25 cellular contexts compared by ENCODE assay signal in genomic region chr3:541328-541727, GRCh38.
DNase-seq lines count a peak whose midpoint lies in the region; ATAC-seq and TF ChIP-seq lines count a peak whose summit lies in the region.
"Had no signal": no experiment of that assay in that cellular context is flagged by ENCODE, and none has a peak within 500 bp of the region (broad histone marks: within the 10 kb centered on the region; RNA-seq: fewer than 3 reads in every experiment).

No MANE protein-coding gene starts in this region.

- peaks cover 11% of the 10 kb centered on the region for H3K27me3 ChIP-seq in GM23338 (ENCODE audit: insufficient read depth)
- H3K27me3 ChIP-seq in uterus = no peaks in the 10 kb centered on the region

- H3F3A ChIP-seq in GM23338 (replicated peaks; ENCODE audit: low read depth) = no peaks in the 10 kb centered on the region

- no peaks in the 10 kb centered on the region for H3K36me3 ChIP-seq in GM23338 (ENCODE audit: insufficient read depth)
- H3K36me3 ChIP-seq in uterus = no peaks in the 10 kb centered on the region

- no peaks in the 10 kb centered on the region for H3K9me2 ChIP-seq in GM23338 (ENCODE audit: insufficient read depth)

- ATAC-seq in GM23338 (no peak), GM18873 (IDR thresholded peaks at IDR 0.05; ENCODE audit: low FRiP score, unreplicated experiment) (no peak), HG02642 (IDR thresholded peaks at IDR 0.05; ENCODE audit: poor library complexity, unreplicated experiment) (no peak)
- ATAC-seq: A549, HepG2, Panc1, SK-N-SH treated with all-trans-retinoic acid at 6 μM for 48 hours had no signal

- peak overlapping the region; percentile 37; the same call in 1 of the 2 replicates for H3K4me2 ChIP-seq in GM23338
- H3K4me2 ChIP-seq: A549 had no signal

- H3K9me3 ChIP-seq in uterus = no peaks in the 10 kb centered on the region
- H3K9me3 ChIP-seq: A549 had no signal

- TF ChIP-seq CTCF in GM23338 (conservative IDR thresholded peaks at IDR 0.05; ENCODE audit: low read depth in 2 of 2) (no peak), nephron progenitor cell (IDR thresholded peaks at IDR 0.05) (no peak), uterus (IDR thresholded peaks at IDR 0.05) (no peak)

- H3K36me3 Mint-ChIP-seq in GM23338 (ENCODE audit: low read depth) (peaks cover 50% of the 10 kb centered on the region), nephron progenitor cell (ENCODE audit: low read depth) (no peaks in the 10 kb centered on the region)
- H3K36me3 Mint-ChIP-seq: CD14-positive monocyte had no signal

- H3K79me2 ChIP-seq in GM23338 (replicated peaks; ENCODE audit: insufficient read depth) = no peaks in the 10 kb centered on the region

- H3K9me3 Mint-ChIP-seq in GM23338 (peaks cover 97% of the 10 kb centered on the region), nephron progenitor cell (peaks cover 8% of the 10 kb centered on the region)

- peak overlapping the region; percentile 9; the same call in 1 of the 2 replicates for H2AFZ ChIP-seq in GM23338

- no peak for TF ChIP-seq POLR2A in uterus (IDR thresholded peaks at IDR 0.05)

- H3K27ac ChIP-seq in GM23338 (ENCODE audit: low read depth) = no peak overlapping the region
- H3K27ac ChIP-seq in uterus = peak overlapping the region; percentile 11 to 52
- H3K27ac ChIP-seq: A549, HL-60 had no signal

- H3K4me1 ChIP-seq in GM23338 (ENCODE audit: insufficient read depth) (peaks cover 6% of the 10 kb centered on the region; the same call in 1 of the 2 replicates), uterus (no peaks in the 10 kb centered on the region)
- H3K4me1 ChIP-seq: A549 had no signal

- H3K27me3 Mint-ChIP-seq in GM23338 (ENCODE audit: insufficient read depth, low read depth, poor library complexity) (no peaks in the 10 kb centered on the region), nephron progenitor cell (ENCODE audit: low read depth, poor library complexity) (no peaks in the 10 kb centered on the region)

- intact Hi-C loops in uterus (cut with DNase I; ENCODE audit: low total_unique reads) = no loop called here

- H3K27ac Mint-ChIP-seq in GM23338 = no peak overlapping the region
- H3K27ac Mint-ChIP-seq in nephron progenitor cell = peak overlapping the region; percentile 61
- H3K27ac Mint-ChIP-seq: B cell, CD14-positive monocyte had no signal

- DNase-seq in GM23338 (ENCODE audit: low spot score) (peak; percentile 13), cerebellar cortex (ENCODE audit: low spot score) (peak; percentile 82), nephron progenitor cell (peak; percentile 11), uterus (peak; percentile 30 to 65), superior temporal gyrus (ENCODE audit: extremely low spot score) (no peak)
- DNase-seq: DND-41; KBM-7; MM.1S; NCI-H1048; NCI-H1436; NCI-H2029; NCI-H226; NCI-H510A treated with DMSO at 0.1 percent for 48 hours; NCI-H748 treated with DMSO at 0.1 percent for 48 hours; NK-92 treated with Interleukin-12 subunit alpha and Interleukin-12 subunit beta, amount 100 ng/mL, for 24 hours; SIG-M5 had no signal

- H3K4me3 Mint-ChIP-seq in GM23338 = no peak overlapping the region
- H3K4me3 Mint-ChIP-seq in nephron progenitor cell = no peak overlapping the region
- H3K4me3 Mint-ChIP-seq: B cell, CD14-positive monocyte had no signal

- H3K4me3 ChIP-seq in GM23338 (no peak overlapping the region), uterus (no peak overlapping the region)
- H3K4me3 ChIP-seq: A549 had no signal

- no peaks in the 10 kb centered on the region for H4K20me1 ChIP-seq in GM23338 (replicated peaks; ENCODE audit: insufficient read depth)

- no peaks in the 10 kb centered on the region for H3K4me1 Mint-ChIP-seq in GM23338
- peaks cover 50% of the 10 kb centered on the region for H3K4me1 Mint-ChIP-seq in nephron progenitor cell
- H3K4me1 Mint-ChIP-seq: B cell, CD14-positive monocyte had no signal

TF ChIP-seq in GM23338, 12 proteins besides CTCF, POLR2A, EP300 and RAD21 (continues in another document):
- TF ChIP-seq JUNB (IDR thresholded peaks at IDR 0.05; ENCODE audit: unreplicated experiment) (no peak), ZNF462 (CRISPR knock-in tag; IDR thresholded peaks at IDR 0.05) (no peak), POLR2AphosphoS5 (IDR thresholded peaks at IDR 0.05; ENCODE audit: low read depth) (no peak), ZNF331 (CRISPR knock-in tag; IDR thresholded peaks at IDR 0.05; ENCODE audit: low read depth) (no peak), EZH2 (IDR thresholded peaks at IDR 0.05; ENCODE audit: low read depth, unreplicated experiment) (no peak), ETS1 (IDR thresholded peaks at IDR 0.05) (no peak), EZH2phosphoT487 (IDR thresholded peaks at IDR 0.05; ENCODE audit: unreplicated experiment) (no peak), CREB1 (CRISPR knock-in tag; IDR thresholded peaks at IDR 0.05; ENCODE audit: low read depth) (no peak), ZNF114 (CRISPR knock-in tag; IDR thresholded peaks at IDR 0.05) (no peak), STAT1 (IDR thresholded peaks at IDR 0.05; ENCODE audit: unreplicated experiment) (no peak)
